Comparison of ENCODE assay signal across 1 cellular context in genomic region chr19:6229951-6230712, GRCh38.
TF ChIP-seq lines count a peak whose summit lies in the region.

No MANE protein-coding gene starts in this region.

TF ChIP-seq in IMR-90, 13 proteins besides CTCF, POLR2A, EP300 and RAD21:
- TF ChIP-seq ELK1 (IDR thresholded peaks at IDR 0.05; ENCODE audit: borderline replicate concordance, low read depth, low read length) (no peak), SMC3 (IDR thresholded peaks at IDR 0.05; ENCODE audit: low read depth, low read length) (no peak), RFX5 (IDR thresholded peaks at IDR 0.05; ENCODE audit: low read depth, low read length) (no peak), MAZ (IDR thresholded peaks at IDR 0.05; ENCODE audit: borderline replicate concordance, low read depth, low read length) (no peak), NFE2L2 (IDR thresholded peaks at IDR 0.05; ENCODE audit: low read depth, low read length) (no peak), RCOR1 (IDR thresholded peaks at IDR 0.05; ENCODE audit: insufficient replicate concordance, low read length) (no peak), BHLHE40 (IDR thresholded peaks at IDR 0.05; ENCODE audit: low read depth, low read length) (no peak), MAFK (IDR thresholded peaks at IDR 0.05; ENCODE audit: low read depth, low read length) (no peak), CHD1 (IDR thresholded peaks at IDR 0.05; ENCODE audit: low read depth, low read length) (no peak), USF2 (IDR thresholded peaks at IDR 0.05; ENCODE audit: low read depth, low read length) (no peak), CEBPB (IDR thresholded peaks at IDR 0.05; ENCODE audit: low read depth, low read length) (no peak), FOS (IDR thresholded peaks at IDR 0.05; ENCODE audit: low read depth, low read length) (no peak), MXI1 (IDR thresholded peaks at IDR 0.05; ENCODE audit: borderline replicate concordance, low read depth, low read length) (no peak)
TF ChIP-seq in IMR-90: peak in this region for 0.
